1 cellular context compared by ENCODE assay signal in genomic region chr11:75562048-75562835, GRCh38.
TF ChIP-seq lines count a peak whose summit lies in the region.

Gene SERPINH1, plus strand, starts transcription at chr11:75562253. Its CDS starts 4,097 bp downstream, at chr11:75566350.

TF ChIP-seq in HepG2, 621 proteins besides CTCF, POLR2A, EP300 and RAD21 (continued from another document and continues in another):
- no peak for TF ChIP-seq BCLAF1 (IDR thresholded peaks at IDR 0.05)
- TF ChIP-seq IRF1 (CRISPR knock-in tag; IDR thresholded peaks at IDR 0.05; ENCODE audit: low read depth), result no peak; the same call in 1 of the 2 replicates
- TF ChIP-seq ELF3 (CRISPR knock-in tag; IDR thresholded peaks at IDR 0.05), result no peak
- TF ChIP-seq ZUFSP (CRISPR knock-in tag; IDR thresholded peaks at IDR 0.05; ENCODE audit: borderline replicate concordance), result no peak
- TF ChIP-seq ZNF530 (CRISPR knock-in tag; IDR thresholded peaks at IDR 0.05; ENCODE audit: low read depth), result no peak
- no peak for TF ChIP-seq ZBTB38 (CRISPR knock-in tag; IDR thresholded peaks at IDR 0.05)
- 0 out of 2 replicates have a peak, but pooled peaks have one; percentile 4 for TF ChIP-seq BRF2 (CRISPR knock-in tag; IDR thresholded peaks at IDR 0.05)
- no peak for TF ChIP-seq PITX1 (CRISPR knock-in tag; IDR thresholded peaks at IDR 0.05)
- TF ChIP-seq SRSF4 (IDR thresholded peaks at IDR 0.05; ENCODE audit: low read depth, low read length, poor library complexity, severe bottlenecking), result no peak
- TF ChIP-seq TEAD2 (CRISPR knock-in tag; IDR thresholded peaks at IDR 0.05), result no peak
- TF ChIP-seq AFF4 (CRISPR knock-in tag; IDR thresholded peaks at IDR 0.05), result no peak
- TF ChIP-seq ZNF678 (CRISPR knock-in tag; IDR thresholded peaks at IDR 0.05), result no peak
- no peak for TF ChIP-seq ZNF850 (CRISPR knock-in tag; conservative IDR thresholded peaks at IDR 0.05)
- TF ChIP-seq ZFYVE20 (CRISPR knock-in tag; IDR thresholded peaks at IDR 0.05; ENCODE audit: borderline replicate concordance, low read depth), result no peak
- TF ChIP-seq SKIL (CRISPR knock-in tag; IDR thresholded peaks at IDR 0.05; ENCODE audit: borderline replicate concordance), result no peak
- TF ChIP-seq ZSCAN12 (CRISPR knock-in tag; IDR thresholded peaks at IDR 0.05), result no peak
- no peak for TF ChIP-seq ZNF335 (CRISPR knock-in tag; IDR thresholded peaks at IDR 0.05)
- TF ChIP-seq HNRNPH1 (optimal IDR thresholded peaks at IDR 0.05; ENCODE audit: low read depth, low read length), result peak; percentile 19
- no peak for TF ChIP-seq ZNF17 (CRISPR knock-in tag; IDR thresholded peaks at IDR 0.05)
- no peak for TF ChIP-seq ZNF543 (CRISPR knock-in tag; IDR thresholded peaks at IDR 0.05)
- TF ChIP-seq ZNF75D (CRISPR knock-in tag; IDR thresholded peaks at IDR 0.05; ENCODE audit: borderline replicate concordance), result no peak
- TF ChIP-seq ZNF3 (CRISPR knock-in tag; IDR thresholded peaks at IDR 0.05), result no peak
- no peak for TF ChIP-seq PAF1 (CRISPR knock-in tag; IDR thresholded peaks at IDR 0.05)
- peak; percentile 62; the same call in 1 of the 2 replicates for TF ChIP-seq ARID4A (CRISPR knock-in tag; IDR thresholded peaks at IDR 0.05; ENCODE audit: borderline replicate concordance)
- 0 out of 2 replicates have a peak, but pooled peaks have one; percentile 28 for TF ChIP-seq ZNF891 (CRISPR knock-in tag; IDR thresholded peaks at IDR 0.05)
- TF ChIP-seq SYNCRIP (IDR thresholded peaks at IDR 0.05; ENCODE audit: insufficient read depth, low read depth, low read length), result no peak
- TF ChIP-seq ATM (IDR thresholded peaks at IDR 0.05; ENCODE audit: borderline replicate concordance), result no peak
- TF ChIP-seq MAF1 (CRISPR knock-in tag; IDR thresholded peaks at IDR 0.05; ENCODE audit: borderline replicate concordance), result no peak
- TF ChIP-seq ZNF451 (CRISPR knock-in tag; IDR thresholded peaks at IDR 0.05), result no peak
- TF ChIP-seq ZNF746 (CRISPR knock-in tag; IDR thresholded peaks at IDR 0.05), result peak; percentile 21; the same call in 1 of the 2 replicates
- no peak for TF ChIP-seq ZNF7 (CRISPR knock-in tag; IDR thresholded peaks at IDR 0.05)
- TF ChIP-seq SRSF1 (optimal IDR thresholded peaks at IDR 0.05; ENCODE audit: low read depth, low read length), result no peak
- no peak; the same call in 1 of the 2 replicates for TF ChIP-seq ZNF446 (CRISPR knock-in tag; IDR thresholded peaks at IDR 0.05)
- TF ChIP-seq CSRNP1 (CRISPR knock-in tag; IDR thresholded peaks at IDR 0.05), result no peak
- no peak for TF ChIP-seq ZNF704 (CRISPR knock-in tag; IDR thresholded peaks at IDR 0.05; ENCODE audit: borderline replicate concordance)
- TF ChIP-seq NCOA1 (CRISPR knock-in tag; IDR thresholded peaks at IDR 0.05), result no peak; the same call in 1 of the 2 replicates
- no peak for TF ChIP-seq PRMT3 (CRISPR knock-in tag; IDR thresholded peaks at IDR 0.05; ENCODE audit: borderline replicate concordance, low read depth)
- TF ChIP-seq ZNF235 (CRISPR knock-in tag; IDR thresholded peaks at IDR 0.05; ENCODE audit: borderline replicate concordance), result no peak
- no peak for TF ChIP-seq HBP1 (CRISPR knock-in tag; IDR thresholded peaks at IDR 0.05; ENCODE audit: low read depth)
- TF ChIP-seq ZNF251 (CRISPR knock-in tag; IDR thresholded peaks at IDR 0.05), result no peak
- no peak for TF ChIP-seq RARG (CRISPR knock-in tag; IDR thresholded peaks at IDR 0.05; ENCODE audit: low read depth)
